1 cellular context compared by ENCODE assay signal in genomic region chr12:130576286-130576933, GRCh38.
A peak's percentile ranks its signal among the peaks of the same experiment; 100 is the strongest.
TF ChIP-seq lines count a peak whose summit lies in the region.

No MANE protein-coding gene starts in this region.

TF ChIP-seq in GM12878, 131 proteins besides CTCF, POLR2A, EP300 and RAD21 (continued from another document):
- TF ChIP-seq, protein P1, sequence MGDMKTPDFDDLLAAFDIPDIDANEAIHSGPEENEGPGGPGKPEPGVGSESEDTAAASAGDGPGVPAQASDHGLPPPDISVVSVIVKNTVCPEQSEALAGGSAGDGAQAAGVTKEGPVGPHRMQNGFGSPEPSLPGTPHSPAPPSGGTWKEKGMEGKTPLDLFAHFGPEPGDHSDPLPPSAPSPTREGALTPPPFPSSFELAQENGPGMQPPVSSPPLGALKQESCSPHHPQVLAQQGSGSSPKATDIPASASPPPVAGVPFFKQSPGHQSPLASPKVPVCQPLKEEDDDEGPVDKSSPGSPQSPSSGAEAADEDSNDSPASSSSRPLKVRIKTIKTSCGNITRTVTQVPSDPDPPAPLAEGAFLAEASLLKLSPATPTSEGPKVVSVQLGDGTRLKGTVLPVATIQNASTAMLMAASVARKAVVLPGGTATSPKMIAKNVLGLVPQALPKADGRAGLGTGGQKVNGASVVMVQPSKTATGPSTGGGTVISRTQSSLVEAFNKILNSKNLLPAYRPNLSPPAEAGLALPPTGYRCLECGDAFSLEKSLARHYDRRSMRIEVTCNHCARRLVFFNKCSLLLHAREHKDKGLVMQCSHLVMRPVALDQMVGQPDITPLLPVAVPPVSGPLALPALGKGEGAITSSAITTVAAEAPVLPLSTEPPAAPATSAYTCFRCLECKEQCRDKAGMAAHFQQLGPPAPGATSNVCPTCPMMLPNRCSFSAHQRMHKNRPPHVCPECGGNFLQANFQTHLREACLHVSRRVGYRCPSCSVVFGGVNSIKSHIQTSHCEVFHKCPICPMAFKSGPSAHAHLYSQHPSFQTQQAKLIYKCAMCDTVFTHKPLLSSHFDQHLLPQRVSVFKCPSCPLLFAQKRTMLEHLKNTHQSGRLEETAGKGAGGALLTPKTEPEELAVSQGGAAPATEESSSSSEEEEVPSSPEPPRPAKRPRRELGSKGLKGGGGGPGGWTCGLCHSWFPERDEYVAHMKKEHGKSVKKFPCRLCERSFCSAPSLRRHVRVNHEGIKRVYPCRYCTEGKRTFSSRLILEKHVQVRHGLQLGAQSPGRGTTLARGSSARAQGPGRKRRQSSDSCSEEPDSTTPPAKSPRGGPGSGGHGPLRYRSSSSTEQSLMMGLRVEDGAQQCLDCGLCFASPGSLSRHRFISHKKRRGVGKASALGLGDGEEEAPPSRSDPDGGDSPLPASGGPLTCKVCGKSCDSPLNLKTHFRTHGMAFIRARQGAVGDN (IDR thresholded peaks at IDR 0.05): 0 out of 2 replicates have a peak, but pooled peaks have one; percentile 49
- TF ChIP-seq EGR1 (IDR thresholded peaks at IDR 0.05; ENCODE audit: borderline replicate concordance in 1 of 2, low read depth in 2 of 2, low read length in 2 of 2) (no peak), SPI1 (IDR thresholded peaks at IDR 0.05; ENCODE audit: borderline replicate concordance, insufficient read depth, low read depth, low read length) (peak; percentile 5; the same call in 1 of the 2 replicates)
